8 cellular contexts compared by ENCODE assay signal in the genomic region with DNA sequence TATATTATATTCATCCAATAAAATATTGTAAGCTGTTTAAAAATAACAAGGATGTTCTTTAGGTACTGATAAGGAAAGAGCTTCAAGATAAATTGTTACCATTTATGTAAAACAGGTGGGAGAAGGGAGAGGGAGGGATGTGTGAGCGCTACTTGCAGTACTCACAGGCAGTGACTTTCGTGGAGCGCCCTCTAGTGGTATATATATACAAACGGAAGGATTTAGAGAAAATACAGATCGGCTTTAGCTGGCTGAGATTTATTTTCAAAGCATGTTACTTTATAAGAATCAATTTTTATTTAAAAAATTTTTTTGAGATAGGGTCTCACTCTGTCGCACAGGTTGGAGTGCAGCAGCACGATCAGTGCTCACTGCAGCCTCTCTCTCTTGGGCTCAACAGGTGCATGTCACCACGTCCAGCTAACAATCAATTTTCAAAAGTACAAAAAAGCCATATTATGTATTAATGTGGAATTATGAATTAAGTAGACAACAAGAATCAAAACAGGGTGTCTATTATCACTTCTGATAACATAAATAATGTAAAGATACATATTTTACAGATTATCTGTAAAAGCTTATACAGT. TPM values are rescaled to one million over a fixed set of nuclear protein-coding genes. Genes with fewer than 3 reads are reported as not detected.
DNase-seq lines count a peak whose midpoint lies in the region; ATAC-seq, FAIRE-seq and TF ChIP-seq lines count a peak whose summit lies in the region.

No MANE protein-coding gene starts in this region.

- no peak for FAIRE-seq in H54 (lab: Jason Lieb, UNC)

- TF ChIP-seq POLR2A in H54 (IDR thresholded peaks at IDR 0.05; ENCODE audit: low read depth, low read length) = no peak

- peak; percentile 32 for DNase-seq in stimulated activated CD4-positive, alpha-beta T cell treated with anti-CD3 and anti-CD28 coated beads, Interleukin-12 subunit alpha, Interleukin-12 subunit beta, amount 100 ng/mL, for 4 hours
- DNase-seq in stimulated activated CD4-positive, alpha-beta T cell treated with anti-CD3 and anti-CD28 coated beads, Interleukin-4, amount 100 ng/mL, for 1 hour = no peak
- DNase-seq in NCI-H187 treated with DMSO at 0.1 percent for 48 hours (lab: John Stamatoyannopoulos, UW) (peak; percentile 65), T follicular helper cell (ENCODE audit: low read depth) (peak; percentile 25), dermis microvascular lymphatic vessel endothelial cell (ENCODE audit: low read depth in 2 of 2) (peak; percentile 63 to 82), mucosa of gallbladder (ENCODE audit: low spot score) (peak; percentile 43), H54 (ENCODE audit: insufficient read length, low spot score) (no peak)

- no peak for ATAC-seq in GM21360 (IDR thresholded peaks at IDR 0.05; ENCODE audit: unreplicated experiment)

RNA-seq across cellular contexts. Expression of gene MOG, which starts 3.3 kb away (rescaled TPM):
- total RNA-seq in dermis microvascular lymphatic vessel endothelial cell (not detected in 2 replicates), mucosa of gallbladder (not detected)

RNA-seq across cellular contexts. Expression of gene GABBR1, which starts 20.6 kb away (rescaled TPM):
- 1.9 and 2.9 TPM in 2 replicates for total RNA-seq in dermis microvascular lymphatic vessel endothelial cell
- 52.4 TPM for total RNA-seq in mucosa of gallbladder

RNA-seq across cellular contexts. Expression of gene ZFP57, which starts 27.4 kb away (rescaled TPM):
- total RNA-seq in dermis microvascular lymphatic vessel endothelial cell = 0.51 and 0.63 TPM in 2 replicates
- total RNA-seq in mucosa of gallbladder = 0.12 TPM

Comparison
In these comparisons a context has a peak if more than half of its experiments do, and no peak if none do; other contexts are left out.
1. DNase-seq: peak in stimulated activated CD4-positive, alpha-beta T cell treated with anti-CD3 and anti-CD28 coated beads, Interleukin-12 subunit alpha, Interleukin-12 subunit beta, amount 100 ng/mL, for 4 hours (single experiment), NCI-H187 treated with DMSO at 0.1 percent for 48 hours (single experiment), T follicular helper cell (single experiment), dermis microvascular lymphatic vessel endothelial cell (2 of 2) and mucosa of gallbladder (single experiment); none in stimulated activated CD4-positive, alpha-beta T cell treated with anti-CD3 and anti-CD28 coated beads, Interleukin-4, amount 100 ng/mL, for 1 hour (single experiment) and H54 (single experiment).
2. RNA of gene GABBR1, which starts 20.6 kb away (total RNA-seq): 52.4 TPM in mucosa of gallbladder (single experiment); 1.9 to 2.9 TPM in dermis microvascular lymphatic vessel endothelial cell; every median in the first group is over 10 times any median in the second.